Comparison of ENCODE assay signal across 1 cellular context in genomic region chr6:116764961-116765841, GRCh38.
TF ChIP-seq lines count a peak whose summit lies in the region.

Gene FAM162B, minus strand, starts transcription at chr6:116765719. Its CDS starts 143 bp downstream, at chr6:116765576.

TF ChIP-seq in SK-N-SH, 30 proteins besides CTCF, POLR2A, EP300 and RAD21 (continued from another document):
- TF ChIP-seq REST (IDR thresholded peaks at IDR 0.05; ENCODE audit: low read depth, low read length) (no peak), TAF1 (IDR thresholded peaks at IDR 0.05; ENCODE audit: borderline replicate concordance, low read depth, low read length) (no peak), SMC3 (IDR thresholded peaks at IDR 0.05; ENCODE audit: low read depth, low read length) (no peak), FOXM1 (IDR thresholded peaks at IDR 0.05; ENCODE audit: low read depth) (no peak), NRF1 (IDR thresholded peaks at IDR 0.05; ENCODE audit: low read depth, low read length) (no peak), JUND (IDR thresholded peaks at IDR 0.05) (no peak)
- TF ChIP-seq, protein P1, sequence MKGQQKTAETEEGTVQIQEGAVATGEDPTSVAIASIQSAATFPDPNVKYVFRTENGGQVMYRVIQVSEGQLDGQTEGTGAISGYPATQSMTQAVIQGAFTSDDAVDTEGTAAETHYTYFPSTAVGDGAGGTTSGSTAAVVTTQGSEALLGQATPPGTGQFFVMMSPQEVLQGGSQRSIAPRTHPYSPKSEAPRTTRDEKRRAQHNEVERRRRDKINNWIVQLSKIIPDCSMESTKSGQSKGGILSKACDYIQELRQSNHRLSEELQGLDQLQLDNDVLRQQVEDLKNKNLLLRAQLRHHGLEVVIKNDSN (IDR thresholded peaks at IDR 0.05; ENCODE audit: borderline replicate concordance, low read depth): no peak
- TF ChIP-seq, protein P2, sequence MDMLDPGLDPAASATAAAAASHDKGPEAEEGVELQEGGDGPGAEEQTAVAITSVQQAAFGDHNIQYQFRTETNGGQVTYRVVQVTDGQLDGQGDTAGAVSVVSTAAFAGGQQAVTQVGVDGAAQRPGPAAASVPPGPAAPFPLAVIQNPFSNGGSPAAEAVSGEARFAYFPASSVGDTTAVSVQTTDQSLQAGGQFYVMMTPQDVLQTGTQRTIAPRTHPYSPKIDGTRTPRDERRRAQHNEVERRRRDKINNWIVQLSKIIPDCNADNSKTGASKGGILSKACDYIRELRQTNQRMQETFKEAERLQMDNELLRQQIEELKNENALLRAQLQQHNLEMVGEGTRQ (IDR thresholded peaks at IDR 0.05; ENCODE audit: borderline replicate concordance, low read depth, low read length): no peak
